22 cellular contexts compared by ENCODE assay signal in genomic region chr6:35084041-35084491, GRCh38. TPM values are rescaled to one million over a fixed set of nuclear protein-coding genes. Genes with fewer than 3 reads are reported as not detected.
A peak's percentile ranks its signal among the peaks of the same experiment; 100 is the strongest.
DNase-seq lines count a peak whose midpoint lies in the region; TF ChIP-seq lines count a peak whose summit lies in the region.
"Had no signal": no experiment of that assay in that cellular context is flagged by ENCODE, and none has a peak within 500 bp of the region (broad histone marks: within the 10 kb centered on the region; RNA-seq: fewer than 3 reads in every experiment).

No MANE protein-coding gene starts in this region.

- H3K27me3 Mint-ChIP-seq in activated naive CD8-positive, alpha-beta T cell treated with anti-CD3 and anti-CD28 coated beads for 36 hours: no peaks in the 10 kb centered on the region
- H3K27me3 Mint-ChIP-seq: stimulated activated naive CD8-positive, alpha-beta T cell treated with anti-CD3 and anti-CD28 coated beads, Interleukin-15, amount 100 ng/mL, for 72 hours had no signal

- intact Hi-C loops in dorsolateral prefrontal cortex (cut with DNase I): no loop called here

- H3K36me3 Mint-ChIP-seq in activated naive CD8-positive, alpha-beta T cell treated with anti-CD3 and anti-CD28 coated beads for 36 hours: peaks cover 3% of the 10 kb centered on the region

- H3K9me3 Mint-ChIP-seq in activated naive CD8-positive, alpha-beta T cell treated with anti-CD3 and anti-CD28 coated beads for 36 hours: no peaks in the 10 kb centered on the region
- H3K9me3 Mint-ChIP-seq: neural crest cell; stimulated activated naive CD8-positive, alpha-beta T cell treated with anti-CD3 and anti-CD28 coated beads, Interleukin-15, amount 100 ng/mL, for 72 hours had no signal

- H3K27ac ChIP-seq in dorsolateral prefrontal cortex: peak overlapping the region in 30 of 59 donors; percentile 1 to 75 (median 42)
- H3K27ac ChIP-seq: KMS-11, PC-9, right atrium auricular region had no signal

- no peaks in the 10 kb centered on the region for H3K27me3 ChIP-seq in dorsolateral prefrontal cortex
- H3K27me3 ChIP-seq: right atrium auricular region had no signal

- no peaks in the 10 kb centered on the region for H3K4me1 Mint-ChIP-seq in activated naive CD8-positive, alpha-beta T cell treated with anti-CD3 and anti-CD28 coated beads for 36 hours
- H3K4me1 Mint-ChIP-seq: stimulated activated naive CD8-positive, alpha-beta T cell treated with anti-CD3 and anti-CD28 coated beads, Interleukin-15, amount 100 ng/mL, for 72 hours had no signal

- TF ChIP-seq CTCF in GM13976 (IDR thresholded peaks at IDR 0.05; ENCODE audit: borderline replicate concordance, control extremely low read depth, extremely low read depth, insufficient read depth, missing control alignments): no peak
- no peak for TF ChIP-seq CTCF in dorsolateral prefrontal cortex (IDR thresholded peaks at IDR 0.05 in 54 of 56, conservative IDR thresholded peaks at IDR 0.05 in 2 of 56; ENCODE audit: low read depth in 1 of 56, partially characterized antibody in 56 of 56)

- no peak overlapping the region for H3K27ac Mint-ChIP-seq in activated naive CD8-positive, alpha-beta T cell treated with anti-CD3 and anti-CD28 coated beads for 36 hours

- peak; percentile 17 for DNase-seq in GM13976 (ENCODE audit: low spot score)
- DNase-seq in dorsolateral prefrontal cortex: peak in 6 of 10 donors; percentile 48 to 76 (median 62)
- DNase-seq in midbrain (lab: John Stamatoyannopoulos, UW): peak; percentile 14
- peak; percentile 38 for DNase-seq in superior temporal gyrus (ENCODE audit: extremely low spot score)
- no peak for DNase-seq in LoVo (ENCODE audit: low spot score)
- DNase-seq in activated naive CD8-positive, alpha-beta T cell treated with anti-CD3 and anti-CD28 coated beads for 36 hours: no peak
- no peak for DNase-seq in dedifferentiated amniotic fluid mesenchymal stem cell (ENCODE audit: extremely low spot score)
- DNase-seq: activated CD4-positive, alpha-beta T cell treated with anti-CD3 and anti-CD28 coated beads for 48 hours; activated naive CD4-positive, alpha-beta T cell; Calu3; foreskin melanocyte; NCI-H1092; NCI-H774; PC-9; stimulated activated naive CD8-positive, alpha-beta T cell treated with anti-CD3 and anti-CD28 coated beads, Interleukin-15, amount 100 ng/mL, for 72 hours; T-helper 9 cell had no signal

- H3K4me3 Mint-ChIP-seq in activated naive CD8-positive, alpha-beta T cell treated with anti-CD3 and anti-CD28 coated beads for 36 hours: no peak overlapping the region
- H3K4me3 Mint-ChIP-seq: neural crest cell; stimulated activated naive CD8-positive, alpha-beta T cell treated with anti-CD3 and anti-CD28 coated beads, Interleukin-15, amount 100 ng/mL, for 72 hours had no signal

- no peak overlapping the region for H3K4me3 ChIP-seq in dorsolateral prefrontal cortex
- H3K4me3 ChIP-seq: PC-9, right atrium auricular region had no signal

- in situ Hi-C loops in GM13976 (cut with MboI; ENCODE audit: low sequenced_read_pairs, unreplicated experiment): no loop called here

RNA-seq across cellular contexts. Expression of gene TCP11, which starts 57.1 kb away (rescaled TPM):
- total RNA-seq in dorsolateral prefrontal cortex: 1 to 10 TPM in 21 of 120 experiments, under 1 TPM in 55, not detected in 44; 0.29 to 2.4 (median 0.73) TPM
- total RNA-seq in activated naive CD8-positive, alpha-beta T cell treated with anti-CD3 and anti-CD28 coated beads for 36 hours: not detected
- total RNA-seq: astrocyte, Calu3, endothelial cell of umbilical vein, neural crest cell, PC-9, right atrium auricular region, SK-MEL-5 had no signal

Comparison
In these comparisons a context has a peak if more than half of its experiments do, and no peak if none do; other contexts are left out.
1. DNase-seq: peak in GM13976 (single experiment), dorsolateral prefrontal cortex (6 of 10), midbrain (single experiment) and superior temporal gyrus (single experiment); none in LoVo (single experiment), activated naive CD8-positive, alpha-beta T cell treated with anti-CD3 and anti-CD28 coated beads for 36 hours (single experiment) and dedifferentiated amniotic fluid mesenchymal stem cell (single experiment).